17 cellular contexts compared by ENCODE assay signal in genomic region chr3:23663246-23663645, GRCh38.
DNase-seq lines count a peak whose midpoint lies in the region; ATAC-seq and TF ChIP-seq lines count a peak whose summit lies in the region.
"Had no signal": no experiment of that assay in that cellular context is flagged by ENCODE, and none has a peak within 500 bp of the region (broad histone marks: within the 10 kb centered on the region; RNA-seq: fewer than 3 reads in every experiment).

No MANE protein-coding gene starts in this region.

- no peaks in the 10 kb centered on the region for H3K9me3 Mint-ChIP-seq in activated T-helper 1 cell treated with anti-CD3 and anti-CD28 coated beads, Interleukin-12 subunit alpha, Interleukin-12 subunit beta, Interleukin-2, Interleukin-4 antibody, amounts not matched to agents 30 ng/mL and 10 ng/mL and 1 ng/mL, durations not matched to agents 14 hours and 24 hours and 36 hours

- H3K36me3 ChIP-seq in GM23248 (ENCODE audit: low read depth) (no peaks in the 10 kb centered on the region), Panc1 (ENCODE audit: control insufficient read depth, insufficient read depth, low read length) (no peaks in the 10 kb centered on the region), tibial nerve (no peaks in the 10 kb centered on the region)
- H3K36me3 ChIP-seq: SJCRH30 had no signal

- POLR2A ChIA-PET in Panc1 (lab: Charles Lee), result no interaction called here

- H3K9me2 ChIP-seq in GM23248 (ENCODE audit: insufficient read depth), result no peaks in the 10 kb centered on the region

- H3K4me3 ChIP-seq in GM23248, result no peak overlapping the region
- no peak overlapping the region for H3K4me3 ChIP-seq in Panc1 (ENCODE audit: low read depth in 2 of 2, low read length in 2 of 2)
- no peak overlapping the region for H3K4me3 ChIP-seq in tibial nerve
- H3K4me3 ChIP-seq: SJCRH30 had no signal

- H3K4me1 Mint-ChIP-seq in activated T-helper 1 cell treated with anti-CD3 and anti-CD28 coated beads, Interleukin-12 subunit alpha, Interleukin-12 subunit beta, Interleukin-2, Interleukin-4 antibody, amounts not matched to agents 30 ng/mL and 10 ng/mL and 1 ng/mL, durations not matched to agents 14 hours and 24 hours and 36 hours (ENCODE audit: low read depth), result no peaks in the 10 kb centered on the region
- H3K4me1 Mint-ChIP-seq: CD4-positive, CD25-positive, alpha-beta regulatory T cell had no signal

- H3K27me3 Mint-ChIP-seq in activated T-helper 1 cell treated with anti-CD3 and anti-CD28 coated beads, Interleukin-12 subunit alpha, Interleukin-12 subunit beta, Interleukin-2, Interleukin-4 antibody, amounts not matched to agents 30 ng/mL and 10 ng/mL and 1 ng/mL, durations not matched to agents 14 hours and 24 hours and 36 hours (ENCODE audit: insufficient read depth), result peaks cover 10% of the 10 kb centered on the region

- H3K4me3 Mint-ChIP-seq in activated T-helper 1 cell treated with anti-CD3 and anti-CD28 coated beads, Interleukin-12 subunit alpha, Interleukin-12 subunit beta, Interleukin-2, Interleukin-4 antibody, amounts not matched to agents 30 ng/mL and 10 ng/mL and 1 ng/mL, durations not matched to agents 14 hours and 24 hours and 36 hours, result no peak overlapping the region
- H3K4me3 Mint-ChIP-seq: CD4-positive, CD25-positive, alpha-beta regulatory T cell had no signal

- H3K36me3 Mint-ChIP-seq in activated T-helper 1 cell treated with anti-CD3 and anti-CD28 coated beads, Interleukin-12 subunit alpha, Interleukin-12 subunit beta, Interleukin-2, Interleukin-4 antibody, amounts not matched to agents 30 ng/mL and 10 ng/mL and 1 ng/mL, durations not matched to agents 14 hours and 24 hours and 36 hours (ENCODE audit: low read depth), result no peaks in the 10 kb centered on the region
- H3K36me3 Mint-ChIP-seq: CD4-positive, CD25-positive, alpha-beta regulatory T cell had no signal

- WGBS in GM23248 (ENCODE audit: low coverage in 1 of 2, low lambda C conversion rate in 2 of 2, missing lambda C conversion rate in 2 of 2), 2 experiments, result 59% methylated on average over 3 of the region's 3 CpGs
- WGBS in tibial nerve, 2 donors, result 29 to 50% methylated on average over 3 of the region's 3 CpGs

- intact Hi-C loops in Panc1 (cut with micrococcal nuclease; ENCODE audit: unreplicated experiment) (loop anchor here (10.0 kb wide), 1 partner anchor 142 kb away; the partner anchor contains the start of gene UBE2E1), left cardiac atrium (cut with DNase I) (no loop called here)
- intact Hi-C loops in activated T-helper 1 cell treated with anti-CD3 and anti-CD28 coated beads, Interleukin-12 subunit alpha, Interleukin-12 subunit beta, Interleukin-2, Interleukin-4 antibody, amounts not matched to agents 30 ng/mL and 10 ng/mL and 1 ng/mL, durations not matched to agents 14 hours and 24 hours and 36 hours (cut with micrococcal nuclease), result no loop called here

- H2AFZ ChIP-seq in GM23248, result no peak overlapping the region

- H3K9ac ChIP-seq in GM23248, result no peak overlapping the region

- H3K4me1 ChIP-seq in GM23248 (ENCODE audit: insufficient read depth), result peaks cover 25% of the 10 kb centered on the region
- H3K4me1 ChIP-seq in Panc1 (ENCODE audit: control insufficient read depth, insufficient read depth, low read length), result peaks cover 23% of the 10 kb centered on the region
- peaks cover 0 to 23% (median 0%) of the 10 kb centered on the region in 4 donors for H3K4me1 ChIP-seq in tibial nerve
- H3K4me1 ChIP-seq: Caco-2 had no signal

- TF ChIP-seq EP300 in tibial nerve (IDR thresholded peaks at IDR 0.05), result no peak

- H3K27me3 ChIP-seq in GM23248 (replicated peaks; ENCODE audit: insufficient read depth), result no peaks in the 10 kb centered on the region
- no peaks in the 10 kb centered on the region for H3K27me3 ChIP-seq in Panc1 (ENCODE audit: control insufficient read depth, insufficient read depth, low read length)
- no peaks in the 10 kb centered on the region for H3K27me3 ChIP-seq in tibial nerve
- H3K27me3 ChIP-seq: SJCRH30 had no signal

- H3K27ac ChIP-seq in GM23248 (no peak overlapping the region), Panc1 (ENCODE audit: low read length) (peak overlapping the region; percentile 17; the same call in 1 of the 2 replicates), tibial nerve (peak overlapping the region; percentile 6 to 81 (median 66))
- H3K27ac ChIP-seq: SJCRH30 had no signal

- H3K27ac Mint-ChIP-seq in activated T-helper 1 cell treated with anti-CD3 and anti-CD28 coated beads, Interleukin-12 subunit alpha, Interleukin-12 subunit beta, Interleukin-2, Interleukin-4 antibody, amounts not matched to agents 30 ng/mL and 10 ng/mL and 1 ng/mL, durations not matched to agents 14 hours and 24 hours and 36 hours, result no peak overlapping the region
- H3K27ac Mint-ChIP-seq: CD4-positive, CD25-positive, alpha-beta regulatory T cell had no signal

- no TSS peak for BruUV-seq in Panc1 (replicated peaks; lab: Mats Ljungman, UMichigan)

- no peak for ATAC-seq in Panc1
- peak; percentile 57 to 73 for ATAC-seq in left cardiac atrium

- TF ChIP-seq CTCF in Panc1 (IDR thresholded peaks at IDR 0.05) (no peak), tibial nerve (IDR thresholded peaks at IDR 0.05) (no peak)

- H3K4me2 ChIP-seq in GM23248 (ENCODE audit: unreplicated experiment), result peak overlapping the region; percentile 22

- H3K9me3 ChIP-seq in GM23248 (ENCODE audit: low read depth) (no peaks in the 10 kb centered on the region), Panc1 (ENCODE audit: control insufficient read depth, insufficient read depth, low read depth, low read length) (no peaks in the 10 kb centered on the region; the same call in 1 of the 2 replicates), tibial nerve (no peaks in the 10 kb centered on the region)
- H3K9me3 ChIP-seq: Caco-2, SJCRH30 had no signal

- in situ Hi-C loops in GM23248 (cut with MboI), result no loop called here
- in situ Hi-C loops in Panc1 (cut with HindIII; ENCODE audit: low pct_unique_long_range_greater_than_20kb, low sequenced_read_pairs), result no loop called here

- no peaks in the 10 kb centered on the region for H3K79me2 ChIP-seq in GM23248 (ENCODE audit: insufficient read depth)

- no peak for DNase-seq in GM23248
- no peak for DNase-seq in Panc1 (ENCODE audit: low read depth, low spot score)
- no peak for DNase-seq in left cardiac atrium
- DNase-seq in tibial nerve (ENCODE audit: low spot score in 2 of 2), result no peak
- DNase-seq in activated T-helper 1 cell treated with anti-CD3 and anti-CD28 coated beads, Interleukin-12 subunit alpha, Interleukin-12 subunit beta, Interleukin-2, Interleukin-4 antibody, amounts not matched to agents 30 ng/mL and 10 ng/mL and 1 ng/mL, durations not matched to agents 14 hours and 24 hours and 36 hours (ENCODE audit: low spot score), result no peak
- DNase-seq in NCI-H1930 (lab: John Stamatoyannopoulos, UW), result no peak
- no peak for DNase-seq in activated CD8-positive, alpha-beta memory T cell treated with anti-CD3 and anti-CD28 coated beads, Interleukin-2, amount 50 U/mL, for 4 hours
- DNase-seq: AML-193; Caco-2; CD4-positive, CD25-positive, alpha-beta regulatory T cell; EL; GOT3; NCI-H2029; NCI-H2171; NCI-H510A; NCI-H82; SJCRH30 had no signal

- peaks cover 20% of the 10 kb centered on the region for H3F3A ChIP-seq in GM23248 (ENCODE audit: insufficient read depth)

- CTCF ChIA-PET in Panc1 (lab: Charles Lee), result no interaction called here

- no peak for TF ChIP-seq POLR2A in tibial nerve (IDR thresholded peaks at IDR 0.05)

- H4K20me1 ChIP-seq in GM23248 (ENCODE audit: insufficient read depth), result no peaks in the 10 kb centered on the region
